In genomic region chr5:75384218-75384617, GRCh38 we compare ENCODE assay signal across 1 cellular context.
TF ChIP-seq lines count a peak whose summit lies in the region.

No MANE protein-coding gene starts in this region.

TF ChIP-seq in SK-N-SH, 30 proteins besides CTCF, POLR2A, EP300 and RAD21 (continued from another document):
- no peak for TF ChIP-seq REST (IDR thresholded peaks at IDR 0.05; ENCODE audit: low read depth, low read length)
- TF ChIP-seq, protein P1, sequence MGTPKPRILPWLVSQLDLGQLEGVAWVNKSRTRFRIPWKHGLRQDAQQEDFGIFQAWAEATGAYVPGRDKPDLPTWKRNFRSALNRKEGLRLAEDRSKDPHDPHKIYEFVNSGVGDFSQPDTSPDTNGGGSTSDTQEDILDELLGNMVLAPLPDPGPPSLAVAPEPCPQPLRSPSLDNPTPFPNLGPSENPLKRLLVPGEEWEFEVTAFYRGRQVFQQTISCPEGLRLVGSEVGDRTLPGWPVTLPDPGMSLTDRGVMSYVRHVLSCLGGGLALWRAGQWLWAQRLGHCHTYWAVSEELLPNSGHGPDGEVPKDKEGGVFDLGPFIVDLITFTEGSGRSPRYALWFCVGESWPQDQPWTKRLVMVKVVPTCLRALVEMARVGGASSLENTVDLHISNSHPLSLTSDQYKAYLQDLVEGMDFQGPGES (IDR thresholded peaks at IDR 0.05; ENCODE audit: low read depth, low read length) = no peak
- no peak for TF ChIP-seq FOXJ3 (CRISPR knock-in tag; IDR thresholded peaks at IDR 0.05)
- TF ChIP-seq SMC3 (IDR thresholded peaks at IDR 0.05; ENCODE audit: low read depth, low read length) = no peak
- TF ChIP-seq ZBTB33 (IDR thresholded peaks at IDR 0.05; ENCODE audit: borderline replicate concordance, low read depth) = no peak
- no peak for TF ChIP-seq TAF1 (IDR thresholded peaks at IDR 0.05; ENCODE audit: borderline replicate concordance, low read depth, low read length)
- no peak for TF ChIP-seq POLR2AphosphoS5 (IDR thresholded peaks at IDR 0.05; ENCODE audit: low read depth, low read length)
- no peak for TF ChIP-seq NFIC (IDR thresholded peaks at IDR 0.05; ENCODE audit: borderline replicate concordance)
- no peak for TF ChIP-seq RCOR1 (IDR thresholded peaks at IDR 0.05; ENCODE audit: low read length)
- TF ChIP-seq RFX5 (IDR thresholded peaks at IDR 0.05; ENCODE audit: low read length) = no peak
